Comparison of ENCODE assay signal across 1 cellular context in genomic region chr16:30378236-30379164, GRCh38.
TF ChIP-seq lines count a peak whose summit lies in the region.

No MANE protein-coding gene starts in this region.

TF ChIP-seq in K562, 482 proteins besides CTCF, POLR2A, EP300 and RAD21 (continued from another document and continues in another):
- TF ChIP-seq GMEB1 (CRISPR knock-in tag; IDR thresholded peaks at IDR 0.05) (peak; percentile 27; the same call in 1 of the 2 replicates), ZFX (CRISPR knock-in tag; IDR thresholded peaks at IDR 0.05) (peak; percentile 95), ATF2 (CRISPR knock-in tag; IDR thresholded peaks at IDR 0.05) (no peak), POU5F1 (IDR thresholded peaks at IDR 0.05; ENCODE audit: borderline replicate concordance, low read depth, low read length, partially characterized antibody) (no peak), ZNF280A (IDR thresholded peaks at IDR 0.05; ENCODE audit: low read depth, partially characterized antibody) (no peak), SP1 (CRISPR knock-in tag; IDR thresholded peaks at IDR 0.05) (peak; percentile 85), FUS (optimal IDR thresholded peaks at IDR 0.05; ENCODE audit: low read depth, low read length) (no peak), TSC22D4 (tag; IDR thresholded peaks at IDR 0.05) (no peak), RNF219 (CRISPR knock-in tag; IDR thresholded peaks at IDR 0.05) (no peak), NR1H2 (CRISPR knock-in tag; IDR thresholded peaks at IDR 0.05) (no peak; the same call in 1 of the 2 replicates), THRB (CRISPR knock-in tag; conservative IDR thresholded peaks at IDR 0.05) (peak; percentile 61; the same call in 1 of the 2 replicates), E2F1 (CRISPR knock-in tag; IDR thresholded peaks at IDR 0.05) (peak; percentile 36; the same call in 1 of the 2 replicates), THAP12 (CRISPR knock-in tag; IDR thresholded peaks at IDR 0.05) (peak; percentile 67; the same call in 1 of the 2 replicates), TAF15 (IDR thresholded peaks at IDR 0.05; ENCODE audit: low read depth, low read length) (no peak), JUND (IDR thresholded peaks at IDR 0.05; ENCODE audit: borderline replicate concordance, low read depth, low read length) (no peak; the same call in 1 of the 2 replicates), JUND (tag; IDR thresholded peaks at IDR 0.05; ENCODE audit: borderline replicate concordance, low read depth, low read length) (no peak; the same call in 2 of the 3 replicates), GTF2F1 (IDR thresholded peaks at IDR 0.05; ENCODE audit: low read depth, low read length) (no peak), ZBTB1 (CRISPR knock-in tag; IDR thresholded peaks at IDR 0.05; ENCODE audit: borderline replicate concordance, low read depth) (no peak), RFX7 (CRISPR knock-in tag; IDR thresholded peaks at IDR 0.05) (no peak), HLTF (IDR thresholded peaks at IDR 0.05) (peak; percentile 82; the same call in 1 of the 2 replicates), ZNF280B (CRISPR knock-in tag; IDR thresholded peaks at IDR 0.05) (no peak), NBN (IDR thresholded peaks at IDR 0.05; ENCODE audit: low read depth) (peak; percentile 73; the same call in 1 of the 2 replicates), ZHX1 (conservative IDR thresholded peaks at IDR 0.05; ENCODE audit: low read length) (no peak), SPI1 (IDR thresholded peaks at IDR 0.05; ENCODE audit: borderline replicate concordance, low read depth, low read length) (no peak), ZNF586 (CRISPR knock-in tag; conservative IDR thresholded peaks at IDR 0.05) (no peak), USF1 (CRISPR knock-in tag; IDR thresholded peaks at IDR 0.05) (peak; percentile 33; the same call in 1 of the 2 replicates), NRF1 (conservative IDR thresholded peaks at IDR 0.05 in 1 of 2, IDR thresholded peaks at IDR 0.05 in 1 of 2) (peak; percentile 77 to 78), ZNF316 (IDR thresholded peaks at IDR 0.05) (no peak), ARID4B (CRISPR knock-in tag; IDR thresholded peaks at IDR 0.05) (peak; percentile 70), L3MBTL2 (IDR thresholded peaks at IDR 0.05) (no peak; the same call in none of the 2 replicates), ARNT (IDR thresholded peaks at IDR 0.05) (no peak), MCM3 (IDR thresholded peaks at IDR 0.05) (no peak), SMAD3 (CRISPR knock-in tag; conservative IDR thresholded peaks at IDR 0.05) (no peak), NFIX (CRISPR knock-in tag; IDR thresholded peaks at IDR 0.05; ENCODE audit: low read depth) (no peak)
